Comparison of ENCODE assay signal across 24 cellular contexts in the genomic region with DNA sequence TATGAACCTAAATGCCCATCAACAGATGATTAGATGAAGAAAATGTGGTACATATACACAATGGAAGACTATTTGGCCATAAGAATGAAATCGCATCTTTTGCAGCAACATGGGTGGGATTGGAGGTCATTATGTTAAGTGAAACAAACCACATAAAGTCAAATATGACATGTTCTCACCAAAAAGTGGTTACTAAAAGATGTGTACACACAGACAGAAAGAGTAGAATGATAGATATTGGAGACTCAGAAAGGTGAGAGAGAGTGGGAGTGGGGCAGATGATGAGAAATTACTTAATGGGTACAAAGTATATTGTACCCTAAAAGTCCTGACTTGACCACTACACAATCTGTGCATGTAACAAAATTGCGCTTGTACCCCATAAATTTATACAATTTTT. TPM values are rescaled to one million over a fixed set of nuclear protein-coding genes. Genes with fewer than 3 reads are reported as not detected.
"Had no signal": no experiment of that assay in that cellular context is flagged by ENCODE, and none has a peak within 500 bp of the region (broad histone marks: within the 10 kb centered on the region; RNA-seq: fewer than 3 reads in every experiment).

No MANE protein-coding gene starts in this region.

- H3K4me1 ChIP-seq: foreskin keratinocyte, gastroesophageal sphincter, lower lobe of right lung had no signal

- ATAC-seq: foreskin keratinocyte, gastroesophageal sphincter, heart left ventricle, left colon, left lobe of liver, lower lobe of right lung, mucosa of descending colon had no signal

- H3K4me1 Mint-ChIP-seq: immature natural killer cell, mesothelial cell of epicardium had no signal

- DNase-seq: dermis blood vessel endothelial cell; dorsolateral prefrontal cortex; effector CD4-positive, alpha-beta T cell; effector memory CD4-positive, alpha-beta T cell; foreskin keratinocyte; hypothalamus; immature natural killer cell; kidney; kidney glomerular epithelial cell; left colon; left ventricle myocardium inferior; lower lobe of right lung; mesenchymal stem cell; mucosa of descending colon had no signal

- H3K9me3 Mint-ChIP-seq: immature natural killer cell had no signal

- H3K9me3 ChIP-seq: esophagus muscularis mucosa, gastroesophageal sphincter, heart left ventricle, lower lobe of right lung, mucosa of descending colon had no signal

- FAIRE-seq: colon, endothelial cell of umbilical vein, frontal cortex, kidney had no signal

- H3K27ac Mint-ChIP-seq: immature natural killer cell, mesothelial cell of epicardium had no signal

- H3K36me3 Mint-ChIP-seq: mesothelial cell of epicardium had no signal

- H3K4me3 ChIP-seq: coronary artery, dorsolateral prefrontal cortex, esophagus muscularis mucosa, gastroesophageal sphincter, heart left ventricle, hepatocyte, left ventricle myocardium inferior, lower lobe of right lung, mucosa of descending colon had no signal

- H3K27me3 ChIP-seq: dorsolateral prefrontal cortex, esophagus muscularis mucosa, foreskin keratinocyte, gastroesophageal sphincter, heart left ventricle, hepatocyte had no signal

- H3K27ac ChIP-seq: coronary artery, dorsolateral prefrontal cortex, esophagus muscularis mucosa, foreskin keratinocyte, gastroesophageal sphincter, heart left ventricle, hepatocyte, left ventricle myocardium inferior, lower lobe of right lung had no signal

- H3K36me3 ChIP-seq: gastroesophageal sphincter, lower lobe of right lung had no signal

- H3K4me3 Mint-ChIP-seq: immature natural killer cell, mesothelial cell of epicardium had no signal

RNA-seq across cellular contexts. Expression of a gene that starts 19.6 kb away (rescaled TPM):
- total RNA-seq: foreskin keratinocyte had no signal
